13 cellular contexts compared by ENCODE assay signal in genomic region chr1:33334081-33334552, GRCh38. TPM values are rescaled to one million over a fixed set of nuclear protein-coding genes. Genes with fewer than 3 reads are reported as not detected.
A peak's percentile ranks its signal among the peaks of the same experiment; 100 is the strongest.
DNase-seq lines count a peak whose midpoint lies in the region; ATAC-seq and TF ChIP-seq lines count a peak whose summit lies in the region.
"Had no signal": no experiment of that assay in that cellular context is flagged by ENCODE, and none has a peak within 500 bp of the region (broad histone marks: within the 10 kb centered on the region; RNA-seq: fewer than 3 reads in every experiment).

No MANE protein-coding gene starts in this region.

- H3K4me3 Mint-ChIP-seq in CD14-positive monocyte: peak overlapping the region in 1 of 2 donors; percentile 48
- no peak overlapping the region for H3K4me3 Mint-ChIP-seq in effector memory CD8-positive, alpha-beta T cell
- no peak overlapping the region for H3K4me3 Mint-ChIP-seq in immature natural killer cell

- H3K36me3 ChIP-seq in gastrocnemius medialis (peaks cover 13 to 32% of the 10 kb centered on the region in 2 donors), H7 (replicated peaks; ENCODE audit: control insufficient read depth, insufficient read depth, low read length) (no peaks in the 10 kb centered on the region; the same call in 1 of the 2 replicates)

- H3K9me3 Mint-ChIP-seq in CD14-positive monocyte: no peaks in the 10 kb centered on the region
- H3K9me3 Mint-ChIP-seq in effector memory CD8-positive, alpha-beta T cell: no peaks in the 10 kb centered on the region
- no peaks in the 10 kb centered on the region for H3K9me3 Mint-ChIP-seq in immature natural killer cell

- peak overlapping the region; percentile 94 to 99 (median 98) for H3K27ac ChIP-seq in gastrocnemius medialis

- ATAC-seq in left lobe of liver (peak; percentile 66), gastrocnemius medialis (peak; percentile 12 to 45)
- ATAC-seq in effector memory CD8-positive, alpha-beta T cell (replicated peaks): no peak

- H3K36me3 Mint-ChIP-seq in CD14-positive monocyte (peaks cover 56 to 61% of the 10 kb centered on the region in 2 donors), immature natural killer cell (peaks cover 6 to 21% (median 10%) of the 10 kb centered on the region in 3 donors)
- peaks cover 47% of the 10 kb centered on the region for H3K36me3 Mint-ChIP-seq in effector memory CD8-positive, alpha-beta T cell (ENCODE audit: insufficient read depth)

- H3K4me1 ChIP-seq in gastrocnemius medialis: peaks cover 85 to 87% of the 10 kb centered on the region in 2 donors

- in situ Hi-C loops in gastrocnemius medialis (cut with MboI; ENCODE audit: low sequenced_read_pairs in 4 of 4): no loop called here

- peak; percentile 63 to 71 for TF ChIP-seq POLR2A in gastrocnemius medialis (IDR thresholded peaks at IDR 0.05)

- no peaks in the 10 kb centered on the region for H3K27me3 ChIP-seq in gastrocnemius medialis
- H3K27me3 ChIP-seq in H7 (ENCODE audit: control insufficient read depth, insufficient read depth, low read length): no peaks in the 10 kb centered on the region; the same call in 1 of the 2 replicates

- H3K4me3 ChIP-seq in gastrocnemius medialis (peak overlapping the region; percentile 14 to 30 (median 25)), H7 (ENCODE audit: insufficient read depth, low read depth, low read length) (no peak overlapping the region)

- H3K27me3 Mint-ChIP-seq in CD14-positive monocyte (ENCODE audit: low read depth in 3 of 3): no peaks in the 10 kb centered on the region
- H3K27me3 Mint-ChIP-seq in effector memory CD8-positive, alpha-beta T cell: no peaks in the 10 kb centered on the region
- no peaks in the 10 kb centered on the region for H3K27me3 Mint-ChIP-seq in immature natural killer cell (ENCODE audit: low read depth in 3 of 3)

- DNase-seq in CD14-positive monocyte (ENCODE audit: low spot score): no peak
- DNase-seq in cerebellum (ENCODE audit: low spot score): peak; percentile 52
- peak; percentile 73 for DNase-seq in left lobe of liver (ENCODE audit: low spot score)
- DNase-seq in gastrocnemius medialis: peak; percentile 80 to 85
- DNase-seq in ecto neural progenitor cell (ENCODE audit: low spot score): no peak
- no peak for DNase-seq in H7
- no peak for DNase-seq in effector memory CD8-positive, alpha-beta T cell
- DNase-seq in immature natural killer cell: no peak
- DNase-seq: activated T-cell treated with anti-CD3 and anti-CD28 coated beads for 4 hours; cortex of kidney; islet precursor cell; NCI-H1092; stimulated activated naive CD4-positive, alpha-beta T cell treated with Interleukin-2 at 50 U/mL for 16 hours had no signal

- intact Hi-C loops in CD14-positive monocyte (cut with micrococcal nuclease): loop anchor here in 1 of 2 donors (2.0 kb wide), 1 partner anchor 15 kb away; no protein-coding TSS in a partner anchor
- intact Hi-C loops in gastrocnemius medialis (cut with DNase I; ENCODE audit: low total_unique reads): no loop called here

- H3K9me3 ChIP-seq in gastrocnemius medialis: no peaks in the 10 kb centered on the region

- peaks cover 80% of the 10 kb centered on the region for H3K4me1 Mint-ChIP-seq in CD14-positive monocyte
- H3K4me1 Mint-ChIP-seq in effector memory CD8-positive, alpha-beta T cell (ENCODE audit: low read depth in 2 of 2): peaks cover 17 to 18% of the 10 kb centered on the region in 2 donors
- H3K4me1 Mint-ChIP-seq in immature natural killer cell: peaks cover 9 to 42% of the 10 kb centered on the region in 2 donors

- peak overlapping the region; percentile 61 to 85 (median 80) for H3K27ac Mint-ChIP-seq in CD14-positive monocyte
- peak overlapping the region in 1 of 2 donors; percentile 19 for H3K27ac Mint-ChIP-seq in effector memory CD8-positive, alpha-beta T cell
- no peak overlapping the region for H3K27ac Mint-ChIP-seq in immature natural killer cell

- TF ChIP-seq CTCF in CD14-positive monocyte (IDR thresholded peaks at IDR 0.05) (no peak), gastrocnemius medialis (IDR thresholded peaks at IDR 0.05 in 4 of 5, conservative IDR thresholded peaks at IDR 0.05 in 1 of 5) (no peak)

RNA-seq across cellular contexts. Expression of gene A3GALT2, which starts 13.2 kb away (rescaled TPM):
- polyA plus RNA-seq in CD14-positive monocyte (not detected), immature natural killer cell (not detected)
- total RNA-seq in cerebellum (not detected), left lobe of liver (not detected), gastrocnemius medialis (not detected)
- not detected in 2 replicates for total RNA-seq in H7 (2014; rRNA removed; shearing (Covaris generic))

Comparison
In these comparisons a context has a peak if more than half of its experiments do, and no peak if none do; other contexts are left out.
1. DNase-seq: peak in cerebellum (single experiment), left lobe of liver (single experiment) and gastrocnemius medialis (2 of 2); none in CD14-positive monocyte (single experiment), ecto neural progenitor cell (single experiment), H7 (single experiment), effector memory CD8-positive, alpha-beta T cell (0 of 3) and immature natural killer cell (0 of 3).
2. H3K27ac Mint-ChIP-seq: peak in CD14-positive monocyte (7 of 7); none in immature natural killer cell (0 of 6).